9 cellular contexts compared by ENCODE assay signal in genomic region chr1:232600430-232601258, GRCh38. TPM values are rescaled to one million over a fixed set of nuclear protein-coding genes. Genes with fewer than 3 reads are reported as not detected.
A peak's percentile ranks its signal among the peaks of the same experiment; 100 is the strongest.
DNase-seq lines count a peak whose midpoint lies in the region; ATAC-seq, FAIRE-seq and TF ChIP-seq lines count a peak whose summit lies in the region.
"Had no signal": no experiment of that assay in that cellular context is flagged by ENCODE, and none has a peak within 500 bp of the region (broad histone marks: within the 10 kb centered on the region; RNA-seq: fewer than 3 reads in every experiment).

No MANE protein-coding gene starts in this region.

- peaks cover 41% of the 10 kb centered on the region for H3K4me1 Mint-ChIP-seq in mesothelial cell of epicardium

- peaks cover 5% of the 10 kb centered on the region for H3K4me1 ChIP-seq in Panc1 (ENCODE audit: control insufficient read depth, insufficient read depth, low read length)

- BruUV-seq in Panc1 (replicated peaks; lab: Mats Ljungman, UMichigan) = no TSS peak

- H3K4me3 ChIP-seq in Panc1 (ENCODE audit: low read depth in 2 of 2, low read length in 2 of 2) = peak overlapping the region in 1 of 2 experiments; percentile 9; a peak in 1 of 4 replicates

- H3K27me3 ChIP-seq in Panc1 (ENCODE audit: control insufficient read depth, insufficient read depth, low read length) = no peaks in the 10 kb centered on the region

- peaks cover 10% of the 10 kb centered on the region for H3K9me3 Mint-ChIP-seq in mesothelial cell of epicardium

- in situ Hi-C loops in Panc1 (cut with HindIII; ENCODE audit: low pct_unique_long_range_greater_than_20kb, low sequenced_read_pairs) = no loop called here

- TF ChIP-seq CTCF in Panc1 (IDR thresholded peaks at IDR 0.05) = no peak
- no peak for TF ChIP-seq CTCF in mesothelial cell of epicardium (IDR thresholded peaks at IDR 0.05; ENCODE audit: unreplicated experiment)

- H3K27ac Mint-ChIP-seq in mesothelial cell of epicardium = peak overlapping the region; percentile 67
- H3K27ac Mint-ChIP-seq: activated naive CD8-positive, alpha-beta T cell had no signal

- no peaks in the 10 kb centered on the region for H3K27me3 Mint-ChIP-seq in mesothelial cell of epicardium (ENCODE audit: low read depth)
- H3K27me3 Mint-ChIP-seq: activated naive CD8-positive, alpha-beta T cell had no signal

- peak; percentile 36 for ATAC-seq in HG02973 (IDR thresholded peaks at IDR 0.05; ENCODE audit: unreplicated experiment)
- peak; percentile 53 for ATAC-seq in Panc1

- H3K27ac ChIP-seq in Panc1 (ENCODE audit: low read length) = peak overlapping the region; percentile 14; the same call in 1 of the 2 replicates
- H3K27ac ChIP-seq in caudate nucleus (ENCODE audit: low read depth, low read length) = no peak overlapping the region

- H3K36me3 ChIP-seq in Panc1 (ENCODE audit: control insufficient read depth, insufficient read depth, low read length) = no peaks in the 10 kb centered on the region

- peak; percentile 85 for FAIRE-seq in GM18507 (lab: Jason Lieb, UNC)
- FAIRE-seq: frontal cortex had no signal

- intact Hi-C loops in Panc1 (cut with micrococcal nuclease; ENCODE audit: unreplicated experiment) = no loop called here

- POLR2A ChIA-PET in Panc1 (lab: Charles Lee) = no interaction called here

- no peak for DNase-seq in GM18507 (ENCODE audit: extremely low spot score, insufficient read length, low read depth)
- no peak for DNase-seq in Panc1 (ENCODE audit: low read depth, low spot score)
- DNase-seq in mesothelial cell of epicardium (ENCODE audit: low spot score in 2 of 2, unreplicated experiment in 2 of 2) = no peak
- no peak for DNase-seq in caudate nucleus (lab: John Stamatoyannopoulos, UW)
- DNase-seq in UCSD-AML1 (lab: John Stamatoyannopoulos, UW; ENCODE audit: unreplicated experiment) = no peak
- DNase-seq in NCI-H2196 treated with DMSO at 0.1 percent for 48 hours (lab: John Stamatoyannopoulos, UW; ENCODE audit: unreplicated experiment) = no peak

- peaks cover 19% of the 10 kb centered on the region for H3K36me3 Mint-ChIP-seq in mesothelial cell of epicardium
- H3K36me3 Mint-ChIP-seq: activated naive CD8-positive, alpha-beta T cell had no signal

- H3K9me3 ChIP-seq in Panc1 (ENCODE audit: control insufficient read depth, insufficient read depth, low read depth, low read length) = no peaks in the 10 kb centered on the region

- CTCF ChIA-PET in Panc1 (lab: Charles Lee) = no interaction called here

- H3K4me3 Mint-ChIP-seq in mesothelial cell of epicardium = no peak overlapping the region
- H3K4me3 Mint-ChIP-seq: activated naive CD8-positive, alpha-beta T cell had no signal

RNA-seq across cellular contexts. Expression of gene SIPA1L2, which starts 29.3 kb away (rescaled TPM):
- 5.2 TPM for total RNA-seq in Panc1 (2021; ENCODE audit: unreplicated experiment)
- polyA plus RNA-seq in Panc1 (2012; ENCODE audit: insufficient read length) = 2.6 TPM
- 78.7 to 82.0 TPM (median 81.4 TPM) in 3 replicates for total RNA-seq in mesothelial cell of epicardium

Comparison
In these comparisons a context has a peak if more than half of its experiments do, and no peak if none do; other contexts are left out.
1. RNA of gene SIPA1L2, which starts 29.3 kb away (total RNA-seq): 78.7 to 82.0 TPM in mesothelial cell of epicardium; 5.2 TPM in Panc1 (single experiment); every median in the first group is over 10 times any median in the second.